In the genomic region with DNA sequence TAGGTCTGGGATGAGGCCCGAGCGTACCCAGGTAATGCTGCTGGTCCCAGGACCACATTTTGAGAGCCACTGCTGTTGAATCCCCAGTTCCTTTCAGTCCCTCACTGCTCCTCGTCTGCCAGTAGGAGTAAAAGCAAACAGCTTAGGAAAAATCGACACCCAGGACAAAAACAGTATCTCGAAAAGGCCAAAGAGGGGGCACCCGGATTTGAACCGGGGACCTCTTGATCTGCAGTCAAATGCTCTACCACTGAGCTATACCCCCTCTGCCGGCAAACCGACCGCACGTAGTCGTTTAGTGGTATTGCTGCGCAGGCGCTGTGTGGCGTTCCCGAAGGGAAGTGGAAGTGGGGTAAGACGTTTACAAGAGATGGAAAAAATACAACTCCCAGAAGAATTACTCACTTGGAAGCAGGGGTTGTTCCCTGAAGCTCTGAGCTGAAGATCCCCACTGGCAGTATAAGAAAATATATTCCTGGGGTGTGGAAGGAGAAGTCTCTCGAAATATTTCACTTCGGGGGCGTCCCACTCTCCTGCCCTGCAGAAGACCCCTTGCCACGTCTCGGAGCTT, we compare ENCODE assay signal across 8 cellular contexts. TPM values are rescaled to one million over a fixed set of nuclear protein-coding genes. Genes with fewer than 3 reads are reported as not detected.
A peak's percentile ranks its signal among the peaks of the same experiment; 100 is the strongest.
DNase-seq lines count a peak whose midpoint lies in the region; ATAC-seq and TF ChIP-seq lines count a peak whose summit lies in the region.

No MANE protein-coding gene starts in this region.

- H3K4me1 Mint-ChIP-seq in H9 = peaks cover 17 to 34% of the 10 kb centered on the region in 2 experiments
- peaks cover 37% of the 10 kb centered on the region for H3K4me1 Mint-ChIP-seq in activated naive CD8-positive, alpha-beta T cell treated with anti-CD3 and anti-CD28 coated beads, Interleukin-2, amount 50 U/mL, for 24 hours
- H3K4me1 Mint-ChIP-seq in osteocyte (ENCODE audit: unreplicated experiment) = peaks cover 26% of the 10 kb centered on the region

- no peak overlapping the region for H2BK120ac ChIP-seq in H9 (ENCODE audit: low read depth, low read length, poor library complexity, severe bottlenecking)

- TF ChIP-seq POLR2A in testis (IDR thresholded peaks at IDR 0.05) = no peak

- peaks cover 48% of the 10 kb centered on the region for H3K27me3 Mint-ChIP-seq in H9 (ENCODE audit: low read depth)
- peaks cover 20% of the 10 kb centered on the region for H3K27me3 Mint-ChIP-seq in activated naive CD8-positive, alpha-beta T cell treated with anti-CD3 and anti-CD28 coated beads, Interleukin-2, amount 50 U/mL, for 24 hours
- no peaks in the 10 kb centered on the region for H3K27me3 Mint-ChIP-seq in osteocyte (ENCODE audit: unreplicated experiment)

- peak overlapping the region; percentile 74 for H3K4me2 ChIP-seq in H9 (ENCODE audit: insufficient read depth, insufficient read length, low read length)

- peak overlapping the region; percentile 3 for H2AFZ ChIP-seq in H9 (ENCODE audit: low read length)

- TF ChIP-seq CTCF in H9 (conservative IDR thresholded peaks at IDR 0.05) (no peak), osteocyte (IDR thresholded peaks at IDR 0.05) (peak; percentile 39), testis (IDR thresholded peaks at IDR 0.05) (peak in 2 of 3 experiments; percentile 50 to 63)

- no CpG with 5 or more reads among the region's 22 CpGs for WGBS in H9 (ENCODE audit: extremely low coverage, insufficient read length, low lambda C conversion rate)
- 1% methylated on average over 22 of the region's 22 CpGs for WGBS in testis, 2 donors

- H3K36me3 Mint-ChIP-seq in H9 (ENCODE audit: insufficient read depth in 1 of 3, low read depth in 3 of 3) (peaks cover 0 to 5% (median 0%) of the 10 kb centered on the region in 3 experiments; a peak in 1 of 7 replicates), osteocyte (ENCODE audit: unreplicated experiment) (no peaks in the 10 kb centered on the region)
- H3K36me3 Mint-ChIP-seq in activated naive CD8-positive, alpha-beta T cell treated with anti-CD3 and anti-CD28 coated beads, Interleukin-2, amount 50 U/mL, for 24 hours (ENCODE audit: low read depth) = peaks cover 10% of the 10 kb centered on the region

- DNase-seq in DMS 273 treated with DMSO at 0.1 percent for 48 hours (lab: John Stamatoyannopoulos, UW) (peak; percentile 88), H9 (peak; percentile 92), NCI-H1417 (lab: John Stamatoyannopoulos, UW) (peak; percentile 85 to 94 (median 89)), SW 1271 (lab: John Stamatoyannopoulos, UW) (peak; percentile 63 to 85), Right ventricle myocardium superior (peak; percentile 93), osteocyte (ENCODE audit: extremely low spot score, unreplicated experiment) (peak; percentile 98), testis (peak; percentile 93)
- DNase-seq in activated naive CD8-positive, alpha-beta T cell treated with anti-CD3 and anti-CD28 coated beads, Interleukin-2, amount 50 U/mL, for 24 hours = peak; percentile 94

- no peak overlapping the region for H4K91ac ChIP-seq in H9 (ENCODE audit: insufficient read length, low read depth, low read length)

- H3K9me3 Mint-ChIP-seq in H9 = peaks cover 6 to 9% of the 10 kb centered on the region in 2 experiments; a peak in 3 of 5 replicates
- H3K9me3 Mint-ChIP-seq in activated naive CD8-positive, alpha-beta T cell treated with anti-CD3 and anti-CD28 coated beads, Interleukin-2, amount 50 U/mL, for 24 hours = no peaks in the 10 kb centered on the region
- no peaks in the 10 kb centered on the region for H3K9me3 Mint-ChIP-seq in osteocyte (ENCODE audit: unreplicated experiment)

- no peak overlapping the region for H2BK15ac ChIP-seq in H9 (ENCODE audit: low read depth, low read length)

- no peak overlapping the region for H3K18ac ChIP-seq in H9 (ENCODE audit: insufficient read length, low read depth, low read length)

- no peak overlapping the region for H3K56ac ChIP-seq in H9 (ENCODE audit: insufficient read length, low read depth, low read length)

- H4K5ac ChIP-seq in H9 (ENCODE audit: insufficient read length, low read depth, low read length) = no peak overlapping the region

- H3K79me2 ChIP-seq in H9 (ENCODE audit: insufficient read depth, low read length) = no peaks in the 10 kb centered on the region

- peak; percentile 30 for ATAC-seq in activated naive CD8-positive, alpha-beta T cell treated with anti-CD3 and anti-CD28 coated beads, Interleukin-2, amount 50 U/mL, for 24 hours
- peak; percentile 90 for ATAC-seq in Right ventricle myocardium superior (ENCODE audit: poor library complexity)

- no peak overlapping the region for H3T11ph ChIP-seq in H9 (ENCODE audit: low read length)

- H3K4me3 ChIP-seq in testis = peak overlapping the region; percentile 72 to 89

- H3K4me1 ChIP-seq in H9 (ENCODE audit: insufficient read depth, low read length) (no peaks in the 10 kb centered on the region), testis (peaks cover 13% of the 10 kb centered on the region)

- H3K14ac ChIP-seq in H9 (ENCODE audit: insufficient read depth, low read length) = no peak overlapping the region; the same call in 1 of the 2 replicates

- H3K79me1 ChIP-seq in H9 (ENCODE audit: insufficient read depth, low read depth, low read length, poor library complexity, severe bottlenecking) = no peaks in the 10 kb centered on the region

- H3K4me3 Mint-ChIP-seq in H9 (peak overlapping the region; percentile 94 to 99), osteocyte (ENCODE audit: unreplicated experiment) (peak overlapping the region; percentile 91)
- H3K4me3 Mint-ChIP-seq in activated naive CD8-positive, alpha-beta T cell treated with anti-CD3 and anti-CD28 coated beads, Interleukin-2, amount 50 U/mL, for 24 hours = peak overlapping the region; percentile 99

- no peak overlapping the region for H2BK20ac ChIP-seq in H9 (ENCODE audit: low read depth, low read length, poor library complexity, severe bottlenecking)

- peaks cover 17% of the 10 kb centered on the region for H3K23me2 ChIP-seq in H9 (ENCODE audit: insufficient read length, low read depth, low read length, poor library complexity, severe bottlenecking)

- no peaks in the 10 kb centered on the region for H4K20me1 ChIP-seq in H9 (ENCODE audit: control insufficient read depth, insufficient read depth, insufficient read length)

- H4K8ac ChIP-seq in H9 (replicated peaks; ENCODE audit: insufficient read length, low read depth, low read length) = no peak overlapping the region

- H3K23ac ChIP-seq in H9 (ENCODE audit: insufficient read length, low read depth, low read length) = no peak overlapping the region

- peaks cover 9% of the 10 kb centered on the region; the same call in 1 of the 2 replicates for H3K27me3 ChIP-seq in H9 (ENCODE audit: insufficient read depth, low read length)
- H3K27me3 ChIP-seq in testis = no peaks in the 10 kb centered on the region

- H3K9me3 ChIP-seq in H9 (ENCODE audit: control insufficient read depth, low read depth, low read length) (no peaks in the 10 kb centered on the region), testis (no peaks in the 10 kb centered on the region)

- H3K27ac ChIP-seq in H9 (ENCODE audit: insufficient read length, low read depth, low read length) (no peak overlapping the region), testis (peak overlapping the region; percentile 93 to 96)

- no peak overlapping the region for H2BK5ac ChIP-seq in H9 (ENCODE audit: insufficient read length, low read length)

- no peak overlapping the region for H2BK12ac ChIP-seq in H9 (ENCODE audit: insufficient read length, low read depth, low read length)

- no peak overlapping the region for H3K4ac ChIP-seq in H9 (ENCODE audit: low read depth, low read length)

- no peak overlapping the region for H2AK5ac ChIP-seq in H9 (ENCODE audit: insufficient read length, low read length)

- no peaks in the 10 kb centered on the region for H3K36me3 ChIP-seq in testis (ENCODE audit: low read depth, missing control alignments)

- H3K9ac ChIP-seq in H9 (ENCODE audit: extremely low read depth, insufficient read length, low read length) = peak overlapping the region; percentile 48

- H3K27ac Mint-ChIP-seq in H9 = peak overlapping the region; percentile 81 to 96 (median 88); a peak in 6 of 7 replicates
- H3K27ac Mint-ChIP-seq in activated naive CD8-positive, alpha-beta T cell treated with anti-CD3 and anti-CD28 coated beads, Interleukin-2, amount 50 U/mL, for 24 hours = peak overlapping the region; percentile 97
- peak overlapping the region; percentile 90 for H3K27ac Mint-ChIP-seq in osteocyte (ENCODE audit: unreplicated experiment)

- intact Hi-C loops in Right ventricle myocardium superior (cut with DNase I) = loop anchor here (5.0 kb wide), 2 partner anchors 86 to 171 kb away; no protein-coding TSS in a partner anchor
- intact Hi-C loops in testis (cut with DNase I; ENCODE audit: low total_unique reads) = loop anchor here (5.0 to 10.0 kb wide), 2 partner anchors 89 to 171 kb away; no protein-coding TSS in a partner anchor

RNA-seq across cellular contexts. Expression of gene PLXDC1, which starts 2.2 kb away (rescaled TPM):
- total RNA-seq in H9 (2021) (1.6 and 2.0 TPM in 2 replicates), Right ventricle myocardium superior (14.1 TPM), osteocyte (17.1 and 19.7 TPM in 2 replicates), testis (10 to 100 TPM in 1 of 2 donors, 1 to 10 TPM in 1; 9.6 to 14.8 TPM)
- polyA plus RNA-seq in testis (ENCODE audit: insufficient read depth, low read depth, low replicate concordance) = 40.5 TPM

RNA-seq across cellular contexts. Expression of gene ARL5C, which starts 12.3 kb away (rescaled TPM):
- total RNA-seq in H9 (2021) (not detected in 2 replicates), Right ventricle myocardium superior (not detected), osteocyte (not detected in 2 replicates), testis (not detected)
- not detected for polyA plus RNA-seq in testis (ENCODE audit: insufficient read depth, low read depth, low replicate concordance)

RNA-seq across cellular contexts. Expression of gene CACNB1, which starts 43.8 kb away (rescaled TPM):
- 17.5 and 20.0 TPM in 2 replicates for total RNA-seq in H9 (2021)
- total RNA-seq in Right ventricle myocardium superior = 4.6 TPM
- 15.4 and 17.9 TPM in 2 replicates for total RNA-seq in osteocyte
- total RNA-seq in testis = 10 to 100 TPM; 18.1 to 19.8 TPM
- polyA plus RNA-seq in testis (ENCODE audit: insufficient read depth, low read depth, low replicate concordance) = 11.3 TPM

RNA-seq across cellular contexts. Expression of gene RPL19, which starts 46.5 kb away (rescaled TPM):
- total RNA-seq in H9 (2021) (2,038 and 2,051 TPM in 2 replicates), Right ventricle myocardium superior (934 TPM), osteocyte (1,528 and 1,579 TPM in 2 replicates), testis (1,000 to 10,000 TPM in 1 of 2 donors, 100 to 1,000 TPM in 1; 954 to 1,719 TPM)
- polyA plus RNA-seq in testis (ENCODE audit: insufficient read depth, low read depth, low replicate concordance) = 1,741 TPM
